Comparison of ENCODE assay signal across 8 cellular contexts in genomic region chr2:23939054-23939436, GRCh38. TPM values are rescaled to one million over a fixed set of nuclear protein-coding genes. Genes with fewer than 3 reads are reported as not detected.
DNase-seq lines count a peak whose midpoint lies in the region; ATAC-seq lines count a peak whose summit lies in the region.

No MANE protein-coding gene starts in this region.

- peaks cover 15% of the 10 kb centered on the region for H3K27me3 Mint-ChIP-seq in activated CD4-positive, alpha-beta T cell treated with anti-CD3 and anti-CD28 coated beads, Interleukin-2, amount 10 ng/mL, durations not matched to agents 7 days and 5 days
- H3K27me3 Mint-ChIP-seq in activated T-helper 17 cell treated with anti-CD3 and anti-CD28 coated beads, Interleukin-2, amount 50 U/mL, for 72 hours: peaks cover 5% of the 10 kb centered on the region
- peaks cover 2 to 16% (median 7%) of the 10 kb centered on the region in 3 donors for H3K27me3 Mint-ChIP-seq in immature natural killer cell (ENCODE audit: low read depth in 3 of 3)

- H3K36me3 Mint-ChIP-seq in activated CD4-positive, alpha-beta T cell treated with anti-CD3 and anti-CD28 coated beads, Interleukin-2, amount 10 ng/mL, durations not matched to agents 7 days and 5 days (ENCODE audit: low read depth): peaks cover 8% of the 10 kb centered on the region
- peaks cover 13% of the 10 kb centered on the region for H3K36me3 Mint-ChIP-seq in activated T-helper 17 cell treated with anti-CD3 and anti-CD28 coated beads, Interleukin-2, amount 50 U/mL, for 72 hours (ENCODE audit: low read depth)
- H3K36me3 Mint-ChIP-seq in immature natural killer cell: no peaks in the 10 kb centered on the region

- ATAC-seq in activated T-helper 17 cell treated with anti-CD3 and anti-CD28 coated beads, Interleukin-2, amount 50 U/mL, for 72 hours (replicated peaks): no peak

- no peak for DNase-seq in activated CD4-positive, alpha-beta T cell treated with anti-CD3 and anti-CD28 coated beads, Interleukin-2, amount 10 ng/mL, durations not matched to agents 7 days and 5 days
- no peak for DNase-seq in activated CD4-positive, alpha-beta T cell treated with anti-CD3 and anti-CD28 coated beads for 4 hours
- DNase-seq in immature natural killer cell: no peak
- DNase-seq in substantia nigra (lab: John Stamatoyannopoulos, UW): no peak
- no peak for DNase-seq in NCI-H345 (lab: John Stamatoyannopoulos, UW)
- DNase-seq in SHP77 treated with DMSO at 0.1 percent for 48 hours (lab: John Stamatoyannopoulos, UW): no peak
- DNase-seq in COLO668 (lab: John Stamatoyannopoulos, UW; ENCODE audit: unreplicated experiment): no peak

- H3K4me3 Mint-ChIP-seq in activated CD4-positive, alpha-beta T cell treated with anti-CD3 and anti-CD28 coated beads, Interleukin-2, amount 10 ng/mL, durations not matched to agents 7 days and 5 days: peak overlapping the region; percentile 86
- H3K4me3 Mint-ChIP-seq in activated T-helper 17 cell treated with anti-CD3 and anti-CD28 coated beads, Interleukin-2, amount 50 U/mL, for 72 hours: peak overlapping the region; percentile 92
- peak overlapping the region; percentile 88 to 94 (median 92) for H3K4me3 Mint-ChIP-seq in immature natural killer cell

- POLR2A ChIA-PET in activated CD4-positive, alpha-beta T cell treated with anti-CD3 and anti-CD28 coated beads, Interleukin-2, amount 10 ng/mL, durations not matched to agents 7 days and 5 days (lab: Charles Lee): interaction anchor here (1.7 kb wide), 1 partner anchor 12 kb away, joined by 8 read pairs; the partner anchor contains the start of gene ATAD2B

- peaks cover 24% of the 10 kb centered on the region for H3K4me1 Mint-ChIP-seq in activated CD4-positive, alpha-beta T cell treated with anti-CD3 and anti-CD28 coated beads, Interleukin-2, amount 10 ng/mL, durations not matched to agents 7 days and 5 days
- peaks cover 22% of the 10 kb centered on the region for H3K4me1 Mint-ChIP-seq in activated T-helper 17 cell treated with anti-CD3 and anti-CD28 coated beads, Interleukin-2, amount 50 U/mL, for 72 hours
- peaks cover 23 to 33% of the 10 kb centered on the region in 2 donors for H3K4me1 Mint-ChIP-seq in immature natural killer cell

- H3K27ac Mint-ChIP-seq in activated CD4-positive, alpha-beta T cell treated with anti-CD3 and anti-CD28 coated beads, Interleukin-2, amount 10 ng/mL, durations not matched to agents 7 days and 5 days: peak overlapping the region; percentile 91
- peak overlapping the region; percentile 86 for H3K27ac Mint-ChIP-seq in activated T-helper 17 cell treated with anti-CD3 and anti-CD28 coated beads, Interleukin-2, amount 50 U/mL, for 72 hours
- H3K27ac Mint-ChIP-seq in immature natural killer cell: peak overlapping the region in 5 of 6 donors; percentile 79 to 95 (median 83)

- no peaks in the 10 kb centered on the region for H3K9me3 Mint-ChIP-seq in activated CD4-positive, alpha-beta T cell treated with anti-CD3 and anti-CD28 coated beads, Interleukin-2, amount 10 ng/mL, durations not matched to agents 7 days and 5 days
- no peaks in the 10 kb centered on the region for H3K9me3 Mint-ChIP-seq in activated T-helper 17 cell treated with anti-CD3 and anti-CD28 coated beads, Interleukin-2, amount 50 U/mL, for 72 hours
- H3K9me3 Mint-ChIP-seq in immature natural killer cell: no peaks in the 10 kb centered on the region

- CTCF ChIA-PET in activated CD4-positive, alpha-beta T cell treated with anti-CD3 and anti-CD28 coated beads, Interleukin-2, amount 10 ng/mL, durations not matched to agents 7 days and 5 days (lab: Charles Lee): interaction anchor here (0.5 to 5.4 kb wide), 2 partner anchors 12 to 1644 kb away, joined by 3 to 52 read pairs; partner anchors contain the start of gene ATAD2B

- H3K27ac ChIP-seq in substantia nigra (ENCODE audit: low read depth, low read length, poor library complexity, severe bottlenecking): peak overlapping the region; percentile 4

RNA-seq across cellular contexts. Expression of gene UBXN2A, which starts 1.2 kb away (rescaled TPM):
- total RNA-seq in activated CD4-positive, alpha-beta T cell treated with anti-CD3 and anti-CD28 coated beads, Interleukin-2, amount 10 ng/mL, durations not matched to agents 7 days and 5 days: 10 to 100 TPM in 1 of 2 experiments, 1 to 10 TPM in 1; 9.6 to 11.9 TPM
- total RNA-seq in activated T-helper 17 cell treated with anti-CD3 and anti-CD28 coated beads, Interleukin-2, amount 50 U/mL, for 72 hours: 10 to 100 TPM in 1 of 2 donors, 1 to 10 TPM in 1; 9.7 to 12.2 TPM
- polyA plus RNA-seq in immature natural killer cell: 10 to 100 TPM; 11.3 to 16.2 (median 14.3) TPM

RNA-seq across cellular contexts. Expression of gene ATAD2B, which starts 12.1 kb away (rescaled TPM):
- total RNA-seq in activated CD4-positive, alpha-beta T cell treated with anti-CD3 and anti-CD28 coated beads, Interleukin-2, amount 10 ng/mL, durations not matched to agents 7 days and 5 days: 10 to 100 TPM; 24.7 to 25.6 TPM
- 10 to 100 TPM; 11.6 to 12.4 TPM for total RNA-seq in activated T-helper 17 cell treated with anti-CD3 and anti-CD28 coated beads, Interleukin-2, amount 50 U/mL, for 72 hours
- polyA plus RNA-seq in immature natural killer cell: 10 to 100 TPM in 1 of 3 donors, 1 to 10 TPM in 2; 6.0 to 17.5 (median 8.4) TPM
